In genomic region chr6:53857318-53858094, GRCh38 we compare ENCODE assay signal across 19 cellular contexts.
A peak's percentile ranks its signal among the peaks of the same experiment; 100 is the strongest.
DNase-seq lines count a peak whose midpoint lies in the region; ATAC-seq and TF ChIP-seq lines count a peak whose summit lies in the region.
"Had no signal": no experiment of that assay in that cellular context is flagged by ENCODE, and none has a peak within 500 bp of the region (broad histone marks: within the 10 kb centered on the region; RNA-seq: fewer than 3 reads in every experiment).

No MANE protein-coding gene starts in this region.

- no peak overlapping the region for H3K27ac ChIP-seq in H9 (ENCODE audit: insufficient read length, low read depth, low read length)

- no peak overlapping the region for H3K56ac ChIP-seq in H9 (ENCODE audit: insufficient read length, low read depth, low read length)

- H3K27me3 ChIP-seq in H9 (ENCODE audit: insufficient read depth, low read length): no peaks in the 10 kb centered on the region

- H3K4me2 ChIP-seq in H9 (ENCODE audit: insufficient read depth, insufficient read length, low read length): no peak overlapping the region

- H4K91ac ChIP-seq in H9 (ENCODE audit: insufficient read length, low read depth, low read length): no peak overlapping the region

- H2AFZ ChIP-seq in H9 (ENCODE audit: low read length): no peak overlapping the region

- H2BK15ac ChIP-seq in H9 (ENCODE audit: low read depth, low read length): no peak overlapping the region

- no peak overlapping the region for H3K9ac ChIP-seq in H9 (ENCODE audit: extremely low read depth, insufficient read length, low read length)

- H3K27ac Mint-ChIP-seq in H9 (peak overlapping the region in 2 of 3 experiments; percentile 24 to 26; a peak in 3 of 7 replicates), progenitor cell of endocrine pancreas (peak overlapping the region; percentile 4)
- H3K27ac Mint-ChIP-seq in stimulated activated naive B cell treated with anti-CD40 and anti-IgM and Interleukin-4, amounts not matched to agents 10 μg/mL and 1 μg/mL and 100 μg/mL, for 72 hours: no peak overlapping the region
- H3K27ac Mint-ChIP-seq: CD14-positive monocyte, memory B cell had no signal

- H2BK20ac ChIP-seq in H9 (ENCODE audit: low read depth, low read length, poor library complexity, severe bottlenecking): no peak overlapping the region

- no peaks in the 10 kb centered on the region for H3K9me3 ChIP-seq in H9 (ENCODE audit: control insufficient read depth, low read depth, low read length)

- H3K4me1 Mint-ChIP-seq in H9: peaks cover 27 to 29% of the 10 kb centered on the region in 2 experiments
- peaks cover 33% of the 10 kb centered on the region for H3K4me1 Mint-ChIP-seq in progenitor cell of endocrine pancreas (ENCODE audit: low read depth)
- peaks cover 7 to 13% of the 10 kb centered on the region in 2 donors for H3K4me1 Mint-ChIP-seq in stimulated activated naive B cell treated with anti-CD40 and anti-IgM and Interleukin-4, amounts not matched to agents 10 μg/mL and 1 μg/mL and 100 μg/mL, for 72 hours
- H3K4me1 Mint-ChIP-seq: CD14-positive monocyte had no signal

- no peak overlapping the region for H3K18ac ChIP-seq in H9 (ENCODE audit: insufficient read length, low read depth, low read length)

- TF ChIP-seq CTCF in H9 (conservative IDR thresholded peaks at IDR 0.05): no peak
- TF ChIP-seq CTCF in progenitor cell of endocrine pancreas (IDR thresholded peaks at IDR 0.05; ENCODE audit: unreplicated experiment): no peak

- H4K20me1 ChIP-seq in H9 (ENCODE audit: control insufficient read depth, insufficient read depth, insufficient read length): peaks cover 3% of the 10 kb centered on the region

- H3K4ac ChIP-seq in H9 (ENCODE audit: low read depth, low read length): no peak overlapping the region

- H3K9me3 Mint-ChIP-seq in H9 (peaks cover under 1% of the 10 kb centered on the region in 2 experiments; a peak in 1 of 5 replicates), progenitor cell of endocrine pancreas (ENCODE audit: low read depth) (no peaks in the 10 kb centered on the region)
- H3K9me3 Mint-ChIP-seq in stimulated activated naive B cell treated with anti-CD40 and anti-IgM and Interleukin-4, amounts not matched to agents 10 μg/mL and 1 μg/mL and 100 μg/mL, for 72 hours: no peaks in the 10 kb centered on the region
- H3K9me3 Mint-ChIP-seq: memory B cell had no signal

- H3K14ac ChIP-seq in H9 (ENCODE audit: insufficient read depth, low read length): no peak overlapping the region

- no peak overlapping the region for H3K23ac ChIP-seq in H9 (ENCODE audit: insufficient read length, low read depth, low read length)

- no peak overlapping the region for H3T11ph ChIP-seq in H9 (ENCODE audit: low read length)

- H3K36me3 Mint-ChIP-seq in H9 (ENCODE audit: insufficient read depth in 1 of 3, low read depth in 3 of 3) (peaks cover 0 to 2% (median under 1%) of the 10 kb centered on the region in 3 experiments; a peak in 4 of 7 replicates), progenitor cell of endocrine pancreas (ENCODE audit: insufficient read depth) (peaks cover 10% of the 10 kb centered on the region)
- peaks cover 0 to under 1% of the 10 kb centered on the region in 2 donors for H3K36me3 Mint-ChIP-seq in stimulated activated naive B cell treated with anti-CD40 and anti-IgM and Interleukin-4, amounts not matched to agents 10 μg/mL and 1 μg/mL and 100 μg/mL, for 72 hours
- H3K36me3 Mint-ChIP-seq: CD14-positive monocyte, naive B cell had no signal

- no CpG with 5 or more reads among the region's 8 CpGs for WGBS in H9 (ENCODE audit: extremely low coverage, insufficient read length, low lambda C conversion rate)

- no peak overlapping the region for H4K8ac ChIP-seq in H9 (replicated peaks; ENCODE audit: insufficient read length, low read depth, low read length)

- H2BK12ac ChIP-seq in H9 (ENCODE audit: insufficient read length, low read depth, low read length): no peak overlapping the region

- no peaks in the 10 kb centered on the region for H3K4me1 ChIP-seq in H9 (ENCODE audit: insufficient read depth, low read length)

- H3K27me3 Mint-ChIP-seq in H9 (ENCODE audit: low read depth) (no peaks in the 10 kb centered on the region), progenitor cell of endocrine pancreas (no peaks in the 10 kb centered on the region)
- no peaks in the 10 kb centered on the region for H3K27me3 Mint-ChIP-seq in stimulated activated naive B cell treated with anti-CD40 and anti-IgM and Interleukin-4, amounts not matched to agents 10 μg/mL and 1 μg/mL and 100 μg/mL, for 72 hours
- H3K27me3 Mint-ChIP-seq: memory B cell, naive B cell had no signal

- ATAC-seq in esophagus mucosa: peak; percentile 78
- no peak for ATAC-seq in stimulated activated naive B cell treated with anti-CD40 and anti-IgM and Interleukin-4, amounts not matched to agents 10 μg/mL and 1 μg/mL and 100 μg/mL, for 72 hours (replicated peaks)
- ATAC-seq: activated CD4-positive, CD25-positive, alpha-beta regulatory T cell treated with anti-CD3 and anti-CD28 coated beads, Interleukin-2, amount 50 U/mL, for 24 hours had no signal

- H4K5ac ChIP-seq in H9 (ENCODE audit: insufficient read length, low read depth, low read length): no peak overlapping the region

- no peaks in the 10 kb centered on the region for H3K79me1 ChIP-seq in H9 (ENCODE audit: insufficient read depth, low read depth, low read length, poor library complexity, severe bottlenecking)

- no peak overlapping the region for H2BK120ac ChIP-seq in H9 (ENCODE audit: low read depth, low read length, poor library complexity, severe bottlenecking)

- H3K4me3 Mint-ChIP-seq in H9: no peak overlapping the region
- H3K4me3 Mint-ChIP-seq in progenitor cell of endocrine pancreas (ENCODE audit: low read depth): no peak overlapping the region
- H3K4me3 Mint-ChIP-seq in stimulated activated naive B cell treated with anti-CD40 and anti-IgM and Interleukin-4, amounts not matched to agents 10 μg/mL and 1 μg/mL and 100 μg/mL, for 72 hours: no peak overlapping the region
- H3K4me3 Mint-ChIP-seq: CD14-positive monocyte, memory B cell, naive B cell had no signal

- H3K79me2 ChIP-seq in H9 (ENCODE audit: insufficient read depth, low read length): no peaks in the 10 kb centered on the region

- H2AK5ac ChIP-seq in H9 (ENCODE audit: insufficient read length, low read length): no peak overlapping the region

- no peak overlapping the region for H2BK5ac ChIP-seq in H9 (ENCODE audit: insufficient read length, low read length)

- no peaks in the 10 kb centered on the region for H3K23me2 ChIP-seq in H9 (ENCODE audit: insufficient read length, low read depth, low read length, poor library complexity, severe bottlenecking)

- no peak for DNase-seq in H9
- peak; percentile 44 for DNase-seq in amniotic epithelial cell (ENCODE audit: low read depth)
- DNase-seq in progenitor cell of endocrine pancreas (ENCODE audit: low spot score, unreplicated experiment): no peak
- no peak for DNase-seq in NCI-H510A (lab: John Stamatoyannopoulos, UW)
- no peak for DNase-seq in cerebellar nuclear complex (lab: John Stamatoyannopoulos, UW)
- no peak for DNase-seq in NCI-H526 treated with DMSO at 0.1 percent for 48 hours (lab: John Stamatoyannopoulos, UW)
- DNase-seq in stimulated activated naive B cell treated with anti-CD40 and anti-IgM and Interleukin-4, amounts not matched to agents 10 μg/mL and 1 μg/mL and 100 μg/mL, for 72 hours: no peak
- DNase-seq: activated naive CD4-positive, alpha-beta T cell; activated T-cell treated with anti-CD3 and anti-CD28 coated beads, Interleukin-2, amount 50 U/mL, for 1 hour; amniotic stem cell; central memory CD4-positive, alpha-beta T cell; erythroblast; naive B cell; OCI-M1; Right ventricle myocardium superior had no signal
